Comparison of ENCODE assay signal across 31 cellular contexts in the genomic region with DNA sequence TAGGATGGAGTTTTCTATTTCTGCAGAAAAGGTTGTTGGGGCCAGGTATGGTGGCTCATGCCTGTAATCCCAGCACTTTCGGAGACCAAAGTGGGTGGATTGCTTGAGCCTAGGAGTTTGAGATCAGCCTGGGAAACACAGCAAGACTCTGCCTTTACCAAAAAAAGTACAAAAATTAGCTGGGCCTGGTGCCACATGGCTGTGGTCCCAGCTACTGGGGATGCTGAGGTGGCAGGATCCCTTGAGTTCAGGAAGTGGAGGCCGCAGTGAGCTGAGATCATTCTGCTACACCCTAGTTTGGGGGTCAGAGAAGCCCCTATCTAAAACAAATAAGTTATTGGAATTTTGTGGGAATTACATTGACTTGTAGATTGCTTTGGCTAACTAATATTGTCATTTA.
"Had no signal": no experiment of that assay in that cellular context is flagged by ENCODE, and none has a peak within 500 bp of the region (broad histone marks: within the 10 kb centered on the region; RNA-seq: fewer than 3 reads in every experiment).

No MANE protein-coding gene starts in this region.

- DNase-seq: islet precursor cell; kidney glomerular epithelial cell; left colon; left lung; mesendoderm; naive B cell; natural killer cell; nephron progenitor cell; occipital lobe; psoas muscle; stimulated activated CD4-positive, alpha-beta T cell treated with anti-CD3 and anti-CD28 coated beads, Interleukin-12 subunit alpha, Interleukin-12 subunit beta, amount 100 ng/mL, for 4 hours; stimulated activated CD4-positive, alpha-beta T cell treated with anti-CD3 and anti-CD28 coated beads, Interleukin-15, amount 100 ng/mL, for 24 hours; stimulated activated CD4-positive, alpha-beta T cell treated with anti-CD3 and anti-CD28 coated beads, Interleukin-2, amount 100 ng/mL, for 24 hours; stimulated activated CD4-positive, alpha-beta T cell treated with anti-CD3 and anti-CD28 coated beads, Interleukin-4, amount 100 ng/mL, for 1 hour; stimulated activated naive B cell treated with anti-CD40 and anti-IgM and Interleukin-4, amounts not matched to agents 10 μg/mL and 1 μg/mL and 100 μg/mL, for 72 hours; stimulated activated naive CD8-positive, alpha-beta T cell treated with anti-CD3 and anti-CD28 coated beads, Interleukin-15, Interleukin-2, amounts not matched to agents 100 U/mL and 50 U/mL, for 24 hours; stomach; testis; thyroid gland; transverse colon; upper lobe of right lung; uterus had no signal

- H3K27ac Mint-ChIP-seq: mesothelial cell of epicardium; naive B cell; natural killer cell; nephron progenitor cell; neural progenitor cell; stimulated activated naive B cell treated with anti-CD40 and anti-IgM and Interleukin-4, amounts not matched to agents 10 μg/mL and 1 μg/mL and 100 μg/mL, for 72 hours had no signal

- H3K9ac ChIP-seq: neural progenitor cell, parathyroid adenoma had no signal

- H3K4me3 ChIP-seq: heart left ventricle, hepatocyte, left lung, lung, neural progenitor cell, psoas muscle, skin epidermis, stomach, testis, thyroid gland, transverse colon, upper lobe of right lung, uterus had no signal

- H3K27ac ChIP-seq: heart left ventricle, hepatocyte, left lung, neural progenitor cell, neutrophil, parathyroid adenoma, psoas muscle, skin epidermis, stomach, testis, thyroid gland, transverse colon, upper lobe of right lung, uterus had no signal

- H3K4me1 Mint-ChIP-seq: naive B cell, natural killer cell, neural progenitor cell had no signal

- ATAC-seq: heart left ventricle; left colon; left lung; natural killer cell; psoas muscle; sciatic nerve; stimulated activated naive B cell treated with anti-CD40 and anti-IgM and Interleukin-4, amounts not matched to agents 10 μg/mL and 1 μg/mL and 100 μg/mL, for 72 hours; stimulated activated naive CD8-positive, alpha-beta T cell treated with anti-CD3 and anti-CD28 coated beads, Interleukin-15, Interleukin-2, amounts not matched to agents 100 U/mL and 50 U/mL, for 24 hours; upper lobe of right lung had no signal

- H3K9me3 Mint-ChIP-seq: natural killer cell; stimulated activated naive B cell treated with anti-CD40 and anti-IgM and Interleukin-4, amounts not matched to agents 10 μg/mL and 1 μg/mL and 100 μg/mL, for 72 hours had no signal

- H3K36me3 ChIP-seq: heart left ventricle, left lung, neural progenitor cell, neutrophil, stomach, thyroid gland, transverse colon, upper lobe of right lung, uterus had no signal

- H3K9me3 ChIP-seq: left lung, neutrophil, testis, thyroid gland, transverse colon, upper lobe of right lung, uterus had no signal

- H3K4me1 ChIP-seq: neural progenitor cell, parathyroid adenoma, psoas muscle, testis, thyroid gland, transverse colon, uterus had no signal

- H3K36me3 Mint-ChIP-seq: mesothelial cell of epicardium; naive B cell; natural killer cell; neural progenitor cell; stimulated activated naive B cell treated with anti-CD40 and anti-IgM and Interleukin-4, amounts not matched to agents 10 μg/mL and 1 μg/mL and 100 μg/mL, for 72 hours had no signal

- H3K4me3 Mint-ChIP-seq: mesothelial cell of epicardium; naive B cell; natural killer cell; nephron progenitor cell; neural progenitor cell; stimulated activated naive B cell treated with anti-CD40 and anti-IgM and Interleukin-4, amounts not matched to agents 10 μg/mL and 1 μg/mL and 100 μg/mL, for 72 hours had no signal
